ENCODE assay signal across 1 cellular context in genomic region chr4:2754848-2755820, GRCh38.
A peak's percentile ranks its signal among the peaks of the same experiment; 100 is the strongest.
TF ChIP-seq lines count a peak whose summit lies in the region.

No MANE protein-coding gene starts in this region.

TF ChIP-seq in HEK293, 187 proteins besides CTCF, POLR2A, EP300 and RAD21 (continued from another document):
- TF ChIP-seq ZBTB11 (tag by site-specific recombination; conservative IDR thresholded peaks at IDR 0.05; ENCODE audit: low read depth), result no peak
- TF ChIP-seq, protein P1, sequence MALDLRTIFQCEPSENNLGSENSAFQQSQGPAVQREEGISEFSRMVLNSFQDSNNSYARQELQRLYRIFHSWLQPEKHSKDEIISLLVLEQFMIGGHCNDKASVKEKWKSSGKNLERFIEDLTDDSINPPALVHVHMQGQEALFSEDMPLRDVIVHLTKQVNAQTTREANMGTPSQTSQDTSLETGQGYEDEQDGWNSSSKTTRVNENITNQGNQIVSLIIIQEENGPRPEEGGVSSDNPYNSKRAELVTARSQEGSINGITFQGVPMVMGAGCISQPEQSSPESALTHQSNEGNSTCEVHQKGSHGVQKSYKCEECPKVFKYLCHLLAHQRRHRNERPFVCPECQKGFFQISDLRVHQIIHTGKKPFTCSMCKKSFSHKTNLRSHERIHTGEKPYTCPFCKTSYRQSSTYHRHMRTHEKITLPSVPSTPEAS (tag by site-specific recombination; IDR thresholded peaks at IDR 0.05), result peak; percentile 22; the same call in 1 of the 2 replicates
- no peak for TF ChIP-seq ZNF626 (tag by site-specific recombination; IDR thresholded peaks at IDR 0.05)
- TF ChIP-seq ZNF658 (tag by site-specific recombination; IDR thresholded peaks at IDR 0.05), result no peak
- TF ChIP-seq KLF10 (tag by site-specific recombination; IDR thresholded peaks at IDR 0.05), result no peak
- TF ChIP-seq, protein P2, sequence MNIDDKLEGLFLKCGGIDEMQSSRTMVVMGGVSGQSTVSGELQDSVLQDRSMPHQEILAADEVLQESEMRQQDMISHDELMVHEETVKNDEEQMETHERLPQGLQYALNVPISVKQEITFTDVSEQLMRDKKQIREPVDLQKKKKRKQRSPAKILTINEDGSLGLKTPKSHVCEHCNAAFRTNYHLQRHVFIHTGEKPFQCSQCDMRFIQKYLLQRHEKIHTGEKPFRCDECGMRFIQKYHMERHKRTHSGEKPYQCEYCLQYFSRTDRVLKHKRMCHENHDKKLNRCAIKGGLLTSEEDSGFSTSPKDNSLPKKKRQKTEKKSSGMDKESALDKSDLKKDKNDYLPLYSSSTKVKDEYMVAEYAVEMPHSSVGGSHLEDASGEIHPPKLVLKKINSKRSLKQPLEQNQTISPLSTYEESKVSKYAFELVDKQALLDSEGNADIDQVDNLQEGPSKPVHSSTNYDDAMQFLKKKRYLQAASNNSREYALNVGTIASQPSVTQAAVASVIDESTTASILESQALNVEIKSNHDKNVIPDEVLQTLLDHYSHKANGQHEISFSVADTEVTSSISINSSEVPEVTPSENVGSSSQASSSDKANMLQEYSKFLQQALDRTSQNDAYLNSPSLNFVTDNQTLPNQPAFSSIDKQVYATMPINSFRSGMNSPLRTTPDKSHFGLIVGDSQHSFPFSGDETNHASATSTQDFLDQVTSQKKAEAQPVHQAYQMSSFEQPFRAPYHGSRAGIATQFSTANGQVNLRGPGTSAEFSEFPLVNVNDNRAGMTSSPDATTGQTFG (tag by site-specific recombination; IDR thresholded peaks at IDR 0.05; ENCODE audit: borderline replicate concordance), result no peak
- TF ChIP-seq, protein P3, sequence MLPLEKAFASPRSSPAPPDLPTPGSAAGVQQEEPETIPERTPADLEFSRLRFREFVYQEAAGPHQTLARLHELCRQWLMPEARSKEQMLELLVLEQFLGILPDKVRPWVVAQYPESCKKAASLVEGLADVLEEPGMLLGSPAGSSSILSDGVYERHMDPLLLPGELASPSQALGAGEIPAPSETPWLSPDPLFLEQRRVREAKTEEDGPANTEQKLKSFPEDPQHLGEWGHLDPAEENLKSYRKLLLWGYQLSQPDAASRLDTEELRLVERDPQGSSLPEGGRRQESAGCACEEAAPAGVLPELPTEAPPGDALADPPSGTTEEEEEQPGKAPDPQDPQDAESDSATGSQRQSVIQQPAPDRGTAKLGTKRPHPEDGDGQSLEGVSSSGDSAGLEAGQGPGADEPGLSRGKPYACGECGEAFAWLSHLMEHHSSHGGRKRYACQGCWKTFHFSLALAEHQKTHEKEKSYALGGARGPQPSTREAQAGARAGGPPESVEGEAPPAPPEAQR (tag by site-specific recombination; IDR thresholded peaks at IDR 0.05), result no peak
- 0 out of 2 replicates have a peak, but pooled peaks have one; percentile 15 for TF ChIP-seq ZBTB7A (tag by site-specific recombination; IDR thresholded peaks at IDR 0.05; ENCODE audit: low read depth)
- no peak for TF ChIP-seq ZNF274 (IDR thresholded peaks at IDR 0.05; ENCODE audit: low read length)
- TF ChIP-seq ZNF274 (tag by site-specific recombination; IDR thresholded peaks at IDR 0.05; ENCODE audit: borderline replicate concordance), result no peak
- TF ChIP-seq ZNF529 (tag by site-specific recombination; IDR thresholded peaks at IDR 0.05; ENCODE audit: insufficient replicate concordance), result no peak
- TF ChIP-seq ZNF585B (tag by site-specific recombination; IDR thresholded peaks at IDR 0.05), result no peak
- no peak for TF ChIP-seq ZNF24 (tag by site-specific recombination; IDR thresholded peaks at IDR 0.05)
- TF ChIP-seq ZNF112 (tag by site-specific recombination; IDR thresholded peaks at IDR 0.05), result no peak
- no peak for TF ChIP-seq ZFP37 (tag by site-specific recombination; IDR thresholded peaks at IDR 0.05)
- TF ChIP-seq SETDB1 (IDR thresholded peaks at IDR 0.05; ENCODE audit: insufficient read length, low read length), result no peak
- TF ChIP-seq ZNF513 (tag by site-specific recombination; IDR thresholded peaks at IDR 0.05), result no peak
- TF ChIP-seq ZNF792 (tag by site-specific recombination; IDR thresholded peaks at IDR 0.05), result no peak
- TF ChIP-seq HOXD13 (CRISPR knock-in tag; IDR thresholded peaks at IDR 0.05; ENCODE audit: borderline replicate concordance), result no peak
- peak; percentile 35; the same call in 1 of the 2 replicates for TF ChIP-seq ZBTB10 (tag by site-specific recombination; IDR thresholded peaks at IDR 0.05)
- TF ChIP-seq ZNF776 (tag by site-specific recombination; IDR thresholded peaks at IDR 0.05; ENCODE audit: borderline replicate concordance), result no peak
- no peak for TF ChIP-seq ZNF621 (tag by site-specific recombination; IDR thresholded peaks at IDR 0.05)
- TF ChIP-seq ZNF544 (tag by site-specific recombination; IDR thresholded peaks at IDR 0.05), result no peak
- peak; percentile 33; the same call in 1 of the 2 replicates for TF ChIP-seq GLIS2 (tag by site-specific recombination; IDR thresholded peaks at IDR 0.05)
- TF ChIP-seq ZNF677 (tag by site-specific recombination; IDR thresholded peaks at IDR 0.05), result no peak
- TF ChIP-seq ZNF23 (tag by site-specific recombination; IDR thresholded peaks at IDR 0.05; ENCODE audit: borderline replicate concordance), result no peak
